ENCODE assay signal across 8 cellular contexts in the genomic region with DNA sequence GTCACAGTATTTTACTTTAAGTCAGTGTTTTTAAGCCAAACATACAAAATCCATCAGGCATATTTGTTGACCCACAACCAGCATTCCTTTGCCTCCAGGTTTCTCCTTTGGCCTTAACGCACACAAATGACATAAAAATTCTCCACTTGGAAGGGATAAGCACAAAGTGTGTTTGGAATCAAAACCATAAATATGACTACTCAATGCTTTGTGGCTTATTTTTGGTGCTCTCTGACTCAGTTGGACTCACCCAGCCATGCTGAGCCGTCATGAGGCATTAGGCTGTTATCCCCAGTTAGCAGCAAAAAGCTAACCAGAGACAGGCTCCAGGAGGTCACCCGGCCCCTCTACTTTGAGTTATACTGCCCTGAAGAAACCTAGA. TPM values are rescaled to one million over a fixed set of nuclear protein-coding genes. Genes with fewer than 3 reads are reported as not detected.
A peak's percentile ranks its signal among the peaks of the same experiment; 100 is the strongest.
DNase-seq lines count a peak whose midpoint lies in the region; ATAC-seq, FAIRE-seq and TF ChIP-seq lines count a peak whose summit lies in the region.

No MANE protein-coding gene starts in this region.

- H3K36me3 ChIP-seq in WERI-Rb-1: peaks cover 10% of the 10 kb centered on the region
- H3K36me3 ChIP-seq in gastroesophageal sphincter: peaks cover 0 to 10% of the 10 kb centered on the region in 2 donors

- H3K9me3 ChIP-seq in WERI-Rb-1 (ENCODE audit: severe bottlenecking): no peaks in the 10 kb centered on the region
- H3K9me3 ChIP-seq in gastroesophageal sphincter: no peaks in the 10 kb centered on the region

- TF ChIP-seq CTCF in WERI-Rb-1 (IDR thresholded peaks at IDR 0.05; ENCODE audit: low read depth, low read length) (no peak), gastroesophageal sphincter (IDR thresholded peaks at IDR 0.05) (no peak)

- TF ChIP-seq POLR2A in GM12891 (IDR thresholded peaks at IDR 0.05; ENCODE audit: low read depth, low read length): no peak
- no peak for TF ChIP-seq POLR2A in gastroesophageal sphincter (IDR thresholded peaks at IDR 0.05)

- 29 to 33% methylated on average over 2 of the region's 3 CpGs for WGBS in gastroesophageal sphincter (ENCODE audit: low coverage in 1 of 2), 2 donors

- TF ChIP-seq EP300 in gastroesophageal sphincter (IDR thresholded peaks at IDR 0.05): no peak

- H3K27ac ChIP-seq in WERI-Rb-1 (no peak overlapping the region; the same call in 1 of the 2 replicates), gastroesophageal sphincter (peak overlapping the region; percentile 0 to 89 (median 87)), skin epidermis (peak overlapping the region in 14 of 21 experiments; percentile 79 to 96 (median 88))

- H3K4me3 ChIP-seq in WERI-Rb-1 (ENCODE audit: low read depth, low read length) (peak overlapping the region; percentile 76), gastroesophageal sphincter (peak overlapping the region; percentile 74 to 78), skin epidermis (peak overlapping the region; percentile 62 to 82 (median 65))

- DNase-seq in GM12891 (ENCODE audit: insufficient read length, low spot score) (no peak), WERI-Rb-1 (no peak), NCI-H446 treated with DMSO at 0.1 percent for 48 hours (lab: John Stamatoyannopoulos, UW) (no peak), HTR-8/SVneo (ENCODE audit: insufficient read length, low spot score) (no peak), NCI-H1092 (lab: John Stamatoyannopoulos, UW) (no peak)
- no peak for DNase-seq in activated CD4-positive, CD25-positive, alpha-beta regulatory T cell treated with anti-CD3 and anti-CD28 coated beads, Interleukin-2, amount 50 U/mL, for 72 hours

- H3K27me3 ChIP-seq in WERI-Rb-1 (ENCODE audit: insufficient read depth, low read depth, severe bottlenecking): no peaks in the 10 kb centered on the region
- no peaks in the 10 kb centered on the region for H3K27me3 ChIP-seq in gastroesophageal sphincter

- H3K4me1 ChIP-seq in gastroesophageal sphincter: peaks cover 0 to 71% (median 23%) of the 10 kb centered on the region in 3 donors

- FAIRE-seq in GM12891 (lab: Jason Lieb, UNC): peak; percentile 13
- no peak for FAIRE-seq in HTR-8/SVneo (lab: Jason Lieb, UNC)

- no peak for ATAC-seq in gastroesophageal sphincter

TF ChIP-seq in GM12891, 5 proteins besides CTCF, POLR2A, EP300 and RAD21:
- no peak for TF ChIP-seq TAF1 (IDR thresholded peaks at IDR 0.05; ENCODE audit: low read depth, low read length)
- no peak for TF ChIP-seq SPI1 (IDR thresholded peaks at IDR 0.05; ENCODE audit: low read depth, low read length)
- no peak for TF ChIP-seq PAX5 (IDR thresholded peaks at IDR 0.05; ENCODE audit: insufficient read depth, low read length, severe bottlenecking)
- no peak for TF ChIP-seq POU2F2 (IDR thresholded peaks at IDR 0.05; ENCODE audit: low read depth, low read length)
- no peak for TF ChIP-seq POLR2AphosphoS5 (IDR thresholded peaks at IDR 0.05; ENCODE audit: low read depth, low read length)

RNA-seq across cellular contexts. Expression of a gene that starts 0.9 kb away (rescaled TPM):
- 7.0 TPM for polyA plus RNA-seq in GM12891 (2012; ENCODE audit: low read depth, missing spikeins)
- 10 to 100 TPM; 24.2 to 28.9 (median 26.7) TPM for total RNA-seq in gastroesophageal sphincter

RNA-seq across cellular contexts. Expression of a gene that starts 2.5 kb away (rescaled TPM):
- 4.9 TPM for polyA plus RNA-seq in GM12891 (2012; ENCODE audit: low read depth, missing spikeins)
- 10 to 100 TPM; 21.2 to 39.2 (median 33.2) TPM for total RNA-seq in gastroesophageal sphincter

RNA-seq across cellular contexts. Expression of a gene that starts 27.1 kb away (rescaled TPM):
- polyA plus RNA-seq in GM12891 (2012; ENCODE audit: low read depth, missing spikeins): 0.62 TPM
- under 1 TPM in 1 of 4 donors, not detected in 3; 0.31 TPM for total RNA-seq in gastroesophageal sphincter

RNA-seq across cellular contexts. Expression of a gene that starts 27.2 kb away (rescaled TPM):
- polyA plus RNA-seq in GM12891 (2012; ENCODE audit: low read depth, missing spikeins): 0.31 TPM
- total RNA-seq in gastroesophageal sphincter: 1 to 10 TPM in 1 of 4 donors, under 1 TPM in 3; 0.13 to 6.1 (median 0.70) TPM

RNA-seq across cellular contexts. Expression of a gene that starts 34.6 kb away (rescaled TPM):
- 24.9 TPM for polyA plus RNA-seq in GM12891 (2012; ENCODE audit: low read depth, missing spikeins)
- 100 to 1,000 TPM in 3 of 4 donors, 10 to 100 TPM in 1; 98.3 to 142 (median 127) TPM for total RNA-seq in gastroesophageal sphincter
